In the genomic region with DNA sequence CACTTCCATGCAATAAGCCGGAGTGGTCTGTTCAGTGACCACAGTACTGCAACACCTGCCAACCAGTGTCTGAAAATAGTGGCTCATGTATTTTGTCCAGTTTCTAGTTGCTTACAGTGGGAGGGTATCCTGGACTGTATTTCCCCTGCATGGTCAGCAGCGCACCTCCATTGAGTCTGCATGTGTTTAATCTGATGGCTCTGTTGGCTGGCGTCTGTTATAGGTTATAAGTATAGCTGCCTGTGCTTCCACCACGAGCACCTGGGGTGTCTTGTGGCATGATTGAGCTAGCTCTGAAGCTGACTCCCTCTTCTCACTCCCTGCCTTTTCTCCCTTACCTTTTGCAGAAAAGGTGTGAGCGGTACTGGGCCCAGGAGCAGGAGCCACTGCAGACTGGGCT, we compare ENCODE assay signal across 17 cellular contexts. TPM values are rescaled to one million over a fixed set of nuclear protein-coding genes. Genes with fewer than 3 reads are reported as not detected.
DNase-seq lines count a peak whose midpoint lies in the region; ATAC-seq and TF ChIP-seq lines count a peak whose summit lies in the region.
"Had no signal": no experiment of that assay in that cellular context is flagged by ENCODE, and none has a peak within 500 bp of the region (broad histone marks: within the 10 kb centered on the region; RNA-seq: fewer than 3 reads in every experiment).

No MANE protein-coding gene starts in this region.

- H3K4me1 ChIP-seq in GM23338 (ENCODE audit: insufficient read depth) (peaks cover 27% of the 10 kb centered on the region), mucosa of descending colon (ENCODE audit: low read depth) (no peaks in the 10 kb centered on the region)

- H3K27ac ChIP-seq in 22Rv1 (peak overlapping the region; percentile 84; the same call in 1 of the 2 replicates), GM23338 (ENCODE audit: low read depth) (no peak overlapping the region)

- H3K36me3 ChIP-seq in GM23338 (ENCODE audit: insufficient read depth) (no peaks in the 10 kb centered on the region), mucosa of descending colon (ENCODE audit: low read depth) (no peaks in the 10 kb centered on the region)

- no peaks in the 10 kb centered on the region for H3K9me3 ChIP-seq in mucosa of descending colon

- peak overlapping the region; percentile 38 for H3K4me2 ChIP-seq in GM23338

- H3K79me2 ChIP-seq in GM23338 (replicated peaks; ENCODE audit: insufficient read depth), result no peaks in the 10 kb centered on the region

- no peak overlapping the region for H2AFZ ChIP-seq in GM23338

- peaks cover 26% of the 10 kb centered on the region for H3K4me1 Mint-ChIP-seq in GM23338

- H3K36me3 Mint-ChIP-seq in GM23338 (ENCODE audit: low read depth), result peaks cover 11% of the 10 kb centered on the region

- H3K4me3 ChIP-seq in GM23338, result peak overlapping the region; percentile 22; the same call in 1 of the 2 replicates
- no peak overlapping the region for H3K4me3 ChIP-seq in mucosa of descending colon

- H3F3A ChIP-seq in GM23338 (replicated peaks; ENCODE audit: low read depth), result no peaks in the 10 kb centered on the region

- no peaks in the 10 kb centered on the region for H3K9me2 ChIP-seq in GM23338 (ENCODE audit: insufficient read depth)

- H3K27me3 ChIP-seq in GM23338 (ENCODE audit: insufficient read depth), result no peaks in the 10 kb centered on the region

- H3K27ac Mint-ChIP-seq in GM23338, result no peak overlapping the region
- H3K27ac Mint-ChIP-seq: B cell; CD8-positive, alpha-beta T cell had no signal

- DNase-seq in GM23338 (ENCODE audit: low spot score), result no peak
- peak; percentile 12 for DNase-seq in left lobe of liver (ENCODE audit: low spot score)
- DNase-seq in mucosa of descending colon, result no peak
- no peak for DNase-seq in retina
- no peak for DNase-seq in NCI-H345 treated with DMSO at 0.1 percent for 48 hours (lab: John Stamatoyannopoulos, UW; ENCODE audit: unreplicated experiment)
- DNase-seq: C1 segment of cervical spinal cord; CD8-positive, alpha-beta T cell; COR-L47; DMS153; DMS79 treated with DMSO at 0.1 percent for 48 hours; GDM1 had no signal

- H4K20me1 ChIP-seq in GM23338 (replicated peaks; ENCODE audit: insufficient read depth), result no peaks in the 10 kb centered on the region

- H3K9me3 Mint-ChIP-seq in GM23338, result no peaks in the 10 kb centered on the region; the same call in 2 of the 3 replicates
- H3K9me3 Mint-ChIP-seq: CD8-positive, alpha-beta T cell had no signal

- ATAC-seq in GM23338 (no peak), left lobe of liver (no peak), HG03097 (IDR thresholded peaks at IDR 0.05; ENCODE audit: low FRiP score, unreplicated experiment) (no peak), mucosa of descending colon (no peak)
- ATAC-seq: CD8-positive, alpha-beta T cell; HCT116; HepG2 had no signal

- 0 out of 2 replicates have a peak, but pooled peaks have one; percentile 22 for TF ChIP-seq POLR2A in Raji (IDR thresholded peaks at IDR 0.05; ENCODE audit: insufficient read depth, low read depth, low read length)

- TF ChIP-seq CTCF in 22Rv1 (IDR thresholded peaks at IDR 0.05), result no peak
- TF ChIP-seq CTCF in GM23338 (conservative IDR thresholded peaks at IDR 0.05; ENCODE audit: low read depth in 2 of 2), result no peak
- TF ChIP-seq CTCF in mucosa of descending colon (IDR thresholded peaks at IDR 0.05), result no peak

- peaks cover 18% of the 10 kb centered on the region for H3K27me3 Mint-ChIP-seq in GM23338 (ENCODE audit: insufficient read depth, low read depth, poor library complexity)

- no peak overlapping the region for H3K4me3 Mint-ChIP-seq in GM23338
- H3K4me3 Mint-ChIP-seq: B cell; CD8-positive, alpha-beta T cell had no signal

- intact Hi-C loops in mucosa of descending colon (cut with DNase I, micrococcal nuclease), result no loop called here

TF ChIP-seq in GM23338, 12 proteins besides CTCF, POLR2A, EP300 and RAD21:
- TF ChIP-seq, protein P1, sequence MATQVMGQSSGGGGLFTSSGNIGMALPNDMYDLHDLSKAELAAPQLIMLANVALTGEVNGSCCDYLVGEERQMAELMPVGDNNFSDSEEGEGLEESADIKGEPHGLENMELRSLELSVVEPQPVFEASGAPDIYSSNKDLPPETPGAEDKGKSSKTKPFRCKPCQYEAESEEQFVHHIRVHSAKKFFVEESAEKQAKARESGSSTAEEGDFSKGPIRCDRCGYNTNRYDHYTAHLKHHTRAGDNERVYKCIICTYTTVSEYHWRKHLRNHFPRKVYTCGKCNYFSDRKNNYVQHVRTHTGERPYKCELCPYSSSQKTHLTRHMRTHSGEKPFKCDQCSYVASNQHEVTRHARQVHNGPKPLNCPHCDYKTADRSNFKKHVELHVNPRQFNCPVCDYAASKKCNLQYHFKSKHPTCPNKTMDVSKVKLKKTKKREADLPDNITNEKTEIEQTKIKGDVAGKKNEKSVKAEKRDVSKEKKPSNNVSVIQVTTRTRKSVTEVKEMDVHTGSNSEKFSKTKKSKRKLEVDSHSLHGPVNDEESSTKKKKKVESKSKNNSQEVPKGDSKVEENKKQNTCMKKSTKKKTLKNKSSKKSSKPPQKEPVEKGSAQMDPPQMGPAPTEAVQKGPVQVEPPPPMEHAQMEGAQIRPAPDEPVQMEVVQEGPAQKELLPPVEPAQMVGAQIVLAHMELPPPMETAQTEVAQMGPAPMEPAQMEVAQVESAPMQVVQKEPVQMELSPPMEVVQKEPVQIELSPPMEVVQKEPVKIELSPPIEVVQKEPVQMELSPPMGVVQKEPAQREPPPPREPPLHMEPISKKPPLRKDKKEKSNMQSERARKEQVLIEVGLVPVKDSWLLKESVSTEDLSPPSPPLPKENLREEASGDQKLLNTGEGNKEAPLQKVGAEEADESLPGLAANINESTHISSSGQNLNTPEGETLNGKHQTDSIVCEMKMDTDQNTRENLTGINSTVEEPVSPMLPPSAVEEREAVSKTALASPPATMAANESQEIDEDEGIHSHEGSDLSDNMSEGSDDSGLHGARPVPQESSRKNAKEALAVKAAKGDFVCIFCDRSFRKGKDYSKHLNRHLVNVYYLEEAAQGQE (IDR thresholded peaks at IDR 0.05; ENCODE audit: unreplicated experiment), result no peak
- no peak for TF ChIP-seq ZNF114 (CRISPR knock-in tag; IDR thresholded peaks at IDR 0.05)
- no peak for TF ChIP-seq POLR2AphosphoS5 (IDR thresholded peaks at IDR 0.05; ENCODE audit: low read depth)
- no peak for TF ChIP-seq NANOG (IDR thresholded peaks at IDR 0.05; ENCODE audit: borderline replicate concordance)
- TF ChIP-seq EZH2phosphoT487 (IDR thresholded peaks at IDR 0.05; ENCODE audit: unreplicated experiment), result no peak
- TF ChIP-seq EZH2 (IDR thresholded peaks at IDR 0.05; ENCODE audit: low read depth, unreplicated experiment), result no peak
- TF ChIP-seq CREB1 (CRISPR knock-in tag; IDR thresholded peaks at IDR 0.05; ENCODE audit: low read depth), result no peak
- no peak for TF ChIP-seq STAT1 (IDR thresholded peaks at IDR 0.05; ENCODE audit: unreplicated experiment)

RNA-seq across cellular contexts. Expression of a gene that starts 12.9 kb away (rescaled TPM):
- total RNA-seq in GM23338 (2014; rRNA removed; shearing (Covaris generic)), result 9.8 and 10.9 TPM in 2 replicates
- 8.7 and 10.1 TPM in 2 replicates for polyA plus RNA-seq in GM23338 (2016; fragmentation: Nextera tagmentation; extraction: Ambion mirVana)
- total RNA-seq in left lobe of liver, result 45.6 TPM
- total RNA-seq in mucosa of descending colon, result 100 to 1,000 TPM; 115 to 197 (median 120) TPM

RNA-seq across cellular contexts. Expression of a gene that starts 26.1 kb away (rescaled TPM):
- total RNA-seq in GM23338 (2014; rRNA removed; shearing (Covaris generic)), result 113 and 147 TPM in 2 replicates
- 87.8 and 88.6 TPM in 2 replicates for polyA plus RNA-seq in GM23338 (2016; fragmentation: Nextera tagmentation; extraction: Ambion mirVana)
- total RNA-seq in left lobe of liver (69.5 TPM), mucosa of descending colon (10 to 100 TPM; 52.7 to 70.4 (median 56.0) TPM)
